In the genomic region with DNA sequence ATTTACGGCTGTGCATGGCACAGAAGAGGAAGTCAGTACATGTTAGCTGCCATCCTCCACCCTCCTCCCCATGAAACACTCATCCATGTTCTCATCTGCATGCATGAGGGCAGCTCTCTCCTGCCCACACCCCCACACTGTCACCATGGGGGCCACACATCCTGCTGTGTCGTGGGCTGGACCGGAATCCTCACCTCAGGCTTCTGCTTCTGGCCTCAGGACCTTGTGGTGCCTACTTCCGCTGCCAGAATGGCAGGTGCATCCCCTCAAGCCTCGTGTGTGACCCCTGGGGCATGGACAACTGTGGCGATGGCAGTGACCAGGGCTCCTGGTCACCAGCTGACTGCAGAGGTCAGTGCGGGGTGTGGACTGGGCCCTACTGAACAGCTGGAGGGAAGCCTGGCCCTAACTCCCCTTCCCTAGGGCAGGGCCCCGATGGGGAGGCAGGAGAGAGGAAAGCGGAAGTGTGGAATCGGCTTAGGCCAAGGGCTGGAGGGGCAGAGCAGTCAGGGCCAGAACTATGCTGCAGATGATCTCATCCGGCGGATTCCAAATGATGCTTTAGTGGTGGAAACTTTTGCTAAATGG, we compare ENCODE assay signal across 1 cellular context.
TF ChIP-seq lines count a peak whose summit lies in the region.

No MANE protein-coding gene starts in this region.

TF ChIP-seq in H1, 55 proteins besides CTCF, POLR2A, EP300 and RAD21:
- no peak for TF ChIP-seq TAF1 (IDR thresholded peaks at IDR 0.05; ENCODE audit: low read depth, low read length)
- TF ChIP-seq, protein P1, sequence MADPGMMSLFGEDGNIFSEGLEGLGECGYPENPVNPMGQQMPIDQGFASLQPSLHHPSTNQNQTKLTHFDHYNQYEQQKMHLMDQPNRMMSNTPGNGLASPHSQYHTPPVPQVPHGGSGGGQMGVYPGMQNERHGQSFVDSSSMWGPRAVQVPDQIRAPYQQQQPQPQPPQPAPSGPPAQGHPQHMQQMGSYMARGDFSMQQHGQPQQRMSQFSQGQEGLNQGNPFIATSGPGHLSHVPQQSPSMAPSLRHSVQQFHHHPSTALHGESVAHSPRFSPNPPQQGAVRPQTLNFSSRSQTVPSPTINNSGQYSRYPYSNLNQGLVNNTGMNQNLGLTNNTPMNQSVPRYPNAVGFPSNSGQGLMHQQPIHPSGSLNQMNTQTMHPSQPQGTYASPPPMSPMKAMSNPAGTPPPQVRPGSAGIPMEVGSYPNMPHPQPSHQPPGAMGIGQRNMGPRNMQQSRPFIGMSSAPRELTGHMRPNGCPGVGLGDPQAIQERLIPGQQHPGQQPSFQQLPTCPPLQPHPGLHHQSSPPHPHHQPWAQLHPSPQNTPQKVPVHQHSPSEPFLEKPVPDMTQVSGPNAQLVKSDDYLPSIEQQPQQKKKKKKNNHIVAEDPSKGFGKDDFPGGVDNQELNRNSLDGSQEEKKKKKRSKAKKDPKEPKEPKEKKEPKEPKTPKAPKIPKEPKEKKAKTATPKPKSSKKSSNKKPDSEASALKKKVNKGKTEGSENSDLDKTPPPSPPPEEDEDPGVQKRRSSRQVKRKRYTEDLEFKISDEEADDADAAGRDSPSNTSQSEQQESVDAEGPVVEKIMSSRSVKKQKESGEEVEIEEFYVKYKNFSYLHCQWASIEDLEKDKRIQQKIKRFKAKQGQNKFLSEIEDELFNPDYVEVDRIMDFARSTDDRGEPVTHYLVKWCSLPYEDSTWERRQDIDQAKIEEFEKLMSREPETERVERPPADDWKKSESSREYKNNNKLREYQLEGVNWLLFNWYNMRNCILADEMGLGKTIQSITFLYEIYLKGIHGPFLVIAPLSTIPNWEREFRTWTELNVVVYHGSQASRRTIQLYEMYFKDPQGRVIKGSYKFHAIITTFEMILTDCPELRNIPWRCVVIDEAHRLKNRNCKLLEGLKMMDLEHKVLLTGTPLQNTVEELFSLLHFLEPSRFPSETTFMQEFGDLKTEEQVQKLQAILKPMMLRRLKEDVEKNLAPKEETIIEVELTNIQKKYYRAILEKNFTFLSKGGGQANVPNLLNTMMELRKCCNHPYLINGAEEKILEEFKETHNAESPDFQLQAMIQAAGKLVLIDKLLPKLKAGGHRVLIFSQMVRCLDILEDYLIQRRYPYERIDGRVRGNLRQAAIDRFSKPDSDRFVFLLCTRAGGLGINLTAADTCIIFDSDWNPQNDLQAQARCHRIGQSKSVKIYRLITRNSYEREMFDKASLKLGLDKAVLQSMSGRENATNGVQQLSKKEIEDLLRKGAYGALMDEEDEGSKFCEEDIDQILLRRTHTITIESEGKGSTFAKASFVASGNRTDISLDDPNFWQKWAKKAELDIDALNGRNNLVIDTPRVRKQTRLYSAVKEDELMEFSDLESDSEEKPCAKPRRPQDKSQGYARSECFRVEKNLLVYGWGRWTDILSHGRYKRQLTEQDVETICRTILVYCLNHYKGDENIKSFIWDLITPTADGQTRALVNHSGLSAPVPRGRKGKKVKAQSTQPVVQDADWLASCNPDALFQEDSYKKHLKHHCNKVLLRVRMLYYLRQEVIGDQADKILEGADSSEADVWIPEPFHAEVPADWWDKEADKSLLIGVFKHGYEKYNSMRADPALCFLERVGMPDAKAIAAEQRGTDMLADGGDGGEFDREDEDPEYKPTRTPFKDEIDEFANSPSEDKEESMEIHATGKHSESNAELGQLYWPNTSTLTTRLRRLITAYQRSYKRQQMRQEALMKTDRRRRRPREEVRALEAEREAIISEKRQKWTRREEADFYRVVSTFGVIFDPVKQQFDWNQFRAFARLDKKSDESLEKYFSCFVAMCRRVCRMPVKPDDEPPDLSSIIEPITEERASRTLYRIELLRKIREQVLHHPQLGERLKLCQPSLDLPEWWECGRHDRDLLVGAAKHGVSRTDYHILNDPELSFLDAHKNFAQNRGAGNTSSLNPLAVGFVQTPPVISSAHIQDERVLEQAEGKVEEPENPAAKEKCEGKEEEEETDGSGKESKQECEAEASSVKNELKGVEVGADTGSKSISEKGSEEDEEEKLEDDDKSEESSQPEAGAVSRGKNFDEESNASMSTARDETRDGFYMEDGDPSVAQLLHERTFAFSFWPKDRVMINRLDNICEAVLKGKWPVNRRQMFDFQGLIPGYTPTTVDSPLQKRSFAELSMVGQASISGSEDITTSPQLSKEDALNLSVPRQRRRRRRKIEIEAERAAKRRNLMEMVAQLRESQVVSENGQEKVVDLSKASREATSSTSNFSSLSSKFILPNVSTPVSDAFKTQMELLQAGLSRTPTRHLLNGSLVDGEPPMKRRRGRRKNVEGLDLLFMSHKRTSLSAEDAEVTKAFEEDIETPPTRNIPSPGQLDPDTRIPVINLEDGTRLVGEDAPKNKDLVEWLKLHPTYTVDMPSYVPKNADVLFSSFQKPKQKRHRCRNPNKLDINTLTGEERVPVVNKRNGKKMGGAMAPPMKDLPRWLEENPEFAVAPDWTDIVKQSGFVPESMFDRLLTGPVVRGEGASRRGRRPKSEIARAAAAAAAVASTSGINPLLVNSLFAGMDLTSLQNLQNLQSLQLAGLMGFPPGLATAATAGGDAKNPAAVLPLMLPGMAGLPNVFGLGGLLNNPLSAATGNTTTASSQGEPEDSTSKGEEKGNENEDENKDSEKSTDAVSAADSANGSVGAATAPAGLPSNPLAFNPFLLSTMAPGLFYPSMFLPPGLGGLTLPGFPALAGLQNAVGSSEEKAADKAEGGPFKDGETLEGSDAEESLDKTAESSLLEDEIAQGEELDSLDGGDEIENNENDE (IDR thresholded peaks at IDR 0.05; ENCODE audit: insufficient replicate concordance, low read length): no peak
- TF ChIP-seq SP4 (IDR thresholded peaks at IDR 0.05; ENCODE audit: low read length): no peak
- no peak for TF ChIP-seq SAP30 (IDR thresholded peaks at IDR 0.05; ENCODE audit: insufficient read depth, insufficient replicate concordance, low read length)
- TF ChIP-seq, protein P2, sequence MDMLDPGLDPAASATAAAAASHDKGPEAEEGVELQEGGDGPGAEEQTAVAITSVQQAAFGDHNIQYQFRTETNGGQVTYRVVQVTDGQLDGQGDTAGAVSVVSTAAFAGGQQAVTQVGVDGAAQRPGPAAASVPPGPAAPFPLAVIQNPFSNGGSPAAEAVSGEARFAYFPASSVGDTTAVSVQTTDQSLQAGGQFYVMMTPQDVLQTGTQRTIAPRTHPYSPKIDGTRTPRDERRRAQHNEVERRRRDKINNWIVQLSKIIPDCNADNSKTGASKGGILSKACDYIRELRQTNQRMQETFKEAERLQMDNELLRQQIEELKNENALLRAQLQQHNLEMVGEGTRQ (IDR thresholded peaks at IDR 0.05; ENCODE audit: low read length): no peak
- TF ChIP-seq CBX5 (IDR thresholded peaks at IDR 0.05; ENCODE audit: low read depth, low read length): no peak
- no peak for TF ChIP-seq RBBP5 (IDR thresholded peaks at IDR 0.05; ENCODE audit: borderline replicate concordance, low read depth, low read length)
- TF ChIP-seq BRCA1 (IDR thresholded peaks at IDR 0.05; ENCODE audit: low read depth, low read length): no peak
